In the genomic region with DNA sequence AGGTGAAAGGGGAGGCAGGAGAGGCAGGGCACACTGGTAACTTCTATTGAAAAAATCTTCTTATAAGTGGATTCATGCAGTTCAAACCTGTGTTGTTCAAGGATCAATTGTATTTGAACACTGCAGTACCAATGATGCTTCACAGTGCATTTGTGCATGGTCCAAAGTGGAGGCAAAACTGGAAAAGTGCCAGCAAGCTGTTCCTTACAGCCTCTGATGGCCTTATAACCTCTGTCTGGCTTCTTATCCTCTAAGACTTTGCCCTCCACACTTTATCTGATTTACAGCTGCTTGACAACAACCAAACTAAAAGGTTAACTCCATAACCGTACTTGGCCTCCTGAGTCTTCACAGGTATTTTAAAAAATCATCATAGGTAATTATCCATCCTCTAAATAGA, we compare ENCODE assay signal across 23 cellular contexts. TPM values are rescaled to one million over a fixed set of nuclear protein-coding genes. Genes with fewer than 3 reads are reported as not detected.
DNase-seq lines count a peak whose midpoint lies in the region; ATAC-seq, FAIRE-seq and TF ChIP-seq lines count a peak whose summit lies in the region.
"Had no signal": no experiment of that assay in that cellular context is flagged by ENCODE, and none has a peak within 500 bp of the region (broad histone marks: within the 10 kb centered on the region; RNA-seq: fewer than 3 reads in every experiment).

No MANE protein-coding gene starts in this region.

- TF ChIP-seq CTCF in H1 (IDR thresholded peaks at IDR 0.05; ENCODE audit: control extremely low read depth in 1 of 3, insufficient read depth in 1 of 3, low read depth in 1 of 3, low read length in 3 of 3) (no peak), hepatocyte (IDR thresholded peaks at IDR 0.05; ENCODE audit: poor library complexity) (no peak), mucosa of descending colon (IDR thresholded peaks at IDR 0.05) (no peak), coronary artery (IDR thresholded peaks at IDR 0.05) (no peak)

- H2BK5ac ChIP-seq in H1 (ENCODE audit: low read depth, low read length), result no peak overlapping the region

- POLR2A ChIA-PET in H1 (lab: Charles Lee; ENCODE audit: partially characterized antibody), result no interaction called here

- no peaks in the 10 kb centered on the region for H3K79me1 ChIP-seq in H1 (ENCODE audit: low read depth, low read length)

- 88% methylated on average over 1 of the region's 1 CpG; no CpG with 5 or more reads in 1 of the 2 experiments for WGBS in H1 (ENCODE audit: extremely low coverage in 1 of 2, insufficient coverage in 1 of 2, insufficient read length in 1 of 2, insufficient replicate concordance in 2 of 2, low coverage in 1 of 2, low lambda C conversion rate in 2 of 2, missing lambda C conversion rate in 1 of 2), 2 experiments
- 20% methylated on average over 1 of the region's 1 CpG for WGBS in hepatocyte (ENCODE audit: low lambda C conversion rate, missing lambda C conversion rate)

- no peak overlapping the region for H3K18ac ChIP-seq in H1 (ENCODE audit: extremely low read depth, low read length)

- no peak overlapping the region for H4K5ac ChIP-seq in H1 (ENCODE audit: insufficient read length, low read depth, low read length)

- H3K4ac ChIP-seq in H1 (replicated peaks; ENCODE audit: insufficient read length, low read depth, low read length), result no peak overlapping the region

- peak; percentile 50 for ATAC-seq in mucosa of descending colon
- ATAC-seq: GM12878, GM23338 had no signal

- TF ChIP-seq EP300 in H1 (IDR thresholded peaks at IDR 0.05; ENCODE audit: borderline replicate concordance in 1 of 2, low read depth in 2 of 2, low read length in 2 of 2), result no peak

- peak overlapping the region; percentile 15 for H2BK120ac ChIP-seq in H1 (replicated peaks; ENCODE audit: low read depth, low read length)

- TF ChIP-seq RAD21 in H1 (IDR thresholded peaks at IDR 0.05 in 1 of 2, conservative IDR thresholded peaks at IDR 0.05 in 1 of 2; ENCODE audit: low read depth in 2 of 2, low read length in 2 of 2), result no peak

- H2AFZ ChIP-seq in H1 (ENCODE audit: low read length), result no peak overlapping the region
- H2AFZ ChIP-seq in hepatocyte, result no peak overlapping the region
- H2AFZ ChIP-seq: GM23338 had no signal

- H2BK12ac ChIP-seq in H1 (ENCODE audit: low read depth, low read length), result peak overlapping the region; percentile 94

- no peak overlapping the region for H2BK15ac ChIP-seq in H1 (ENCODE audit: low read length)

- H3K9me2 ChIP-seq in hepatocyte (replicated peaks; ENCODE audit: insufficient read depth), result no peaks in the 10 kb centered on the region

- CTCF ChIA-PET in H1 (lab: Charles Lee; ENCODE audit: partially characterized antibody), result interaction anchor here (1.3 to 1.7 kb wide), 2 partner anchors 69 to 358 kb away, joined by 3 to 9 read pairs; no protein-coding TSS in a partner anchor

- H3K9me3 ChIP-seq in H1 (ENCODE audit: insufficient read depth in 2 of 2, low read depth in 1 of 2, low read length in 1 of 2) (no peaks in the 10 kb centered on the region), hepatocyte (ENCODE audit: low read depth) (no peaks in the 10 kb centered on the region), mucosa of descending colon (no peaks in the 10 kb centered on the region)
- H3K9me3 ChIP-seq: HAP-1 had no signal

- H3K56ac ChIP-seq in H1 (replicated peaks; ENCODE audit: insufficient read length, low read depth, low read length), result no peak overlapping the region

- H3K4me2 ChIP-seq in H1 (ENCODE audit: insufficient read depth in 1 of 2, low read depth in 2 of 2, low read length in 2 of 2) (no peak overlapping the region), hepatocyte (no peak overlapping the region)
- H3K4me2 ChIP-seq: GM23338 had no signal

- H3K27me3 ChIP-seq in H1 (replicated peaks in 1 of 4; ENCODE audit: control insufficient read depth in 3 of 4, extremely low read depth in 1 of 4, insufficient read depth in 3 of 4, low read length in 3 of 4) (no peaks in the 10 kb centered on the region), hepatocyte (no peaks in the 10 kb centered on the region)

- intact Hi-C loops in mucosa of descending colon (cut with DNase I, micrococcal nuclease), result no loop called here

- no peak overlapping the region for H2AK5ac ChIP-seq in H1 (ENCODE audit: low read depth, low read length)

- no peak overlapping the region for H3K14ac ChIP-seq in H1 (ENCODE audit: insufficient read length)

- no peak for TF ChIP-seq POLR2A in H1 (IDR thresholded peaks at IDR 0.05; ENCODE audit: control extremely low read depth in 1 of 2, low read depth in 2 of 2, low read length in 2 of 2)

- no peak overlapping the region for H4K8ac ChIP-seq in H1 (ENCODE audit: extremely low read depth, insufficient read depth, low read length)

- H3K36me3 ChIP-seq in H1 (ENCODE audit: control insufficient read depth in 2 of 4, insufficient read depth in 4 of 4, low read length in 3 of 4) (no peaks in the 10 kb centered on the region), hepatocyte (replicated peaks; ENCODE audit: insufficient read depth, low read depth) (no peaks in the 10 kb centered on the region), mucosa of descending colon (ENCODE audit: low read depth) (no peaks in the 10 kb centered on the region)
- H3K36me3 ChIP-seq: HAP-1 had no signal

- no peak for FAIRE-seq in H1 (lab: Jason Lieb, UNC)
- FAIRE-seq: GM12878, GM19239, H54 had no signal

- H3K79me2 ChIP-seq in H1 (ENCODE audit: control insufficient read depth in 1 of 2, insufficient read depth in 2 of 2, low read length in 2 of 2) (no peaks in the 10 kb centered on the region), hepatocyte (no peaks in the 10 kb centered on the region)

- DNase-seq in NCI-H345 (lab: John Stamatoyannopoulos, UW) (peak; percentile 13), NCI-H345 treated with DMSO at 0.1 percent for 48 hours (lab: John Stamatoyannopoulos, UW; ENCODE audit: unreplicated experiment) (no peak), H1 (ENCODE audit: low read depth in 1 of 2, low spot score in 2 of 2) (no peak), hepatocyte (ENCODE audit: low spot score) (peak; percentile 25), mucosa of descending colon (peak in 1 of 3 donors; percentile 29), coronary artery (ENCODE audit: low spot score) (no peak), HT-29 (ENCODE audit: low spot score) (no peak)
- DNase-seq in stimulated activated CD4-positive, alpha-beta T cell treated with anti-CD3 and anti-CD28 coated beads, Interleukin-4, amount 100 ng/mL, for 24 hours, result no peak
- DNase-seq: C1 segment of cervical spinal cord; Calu3; CD4-positive, alpha-beta memory T cell; COR-L47; DMS79; EL; GDM1; HFFc6 had no signal

- no peak overlapping the region for H3K9ac ChIP-seq in H1 (replicated peaks in 1 of 4; ENCODE audit: extremely low read depth in 1 of 4, low read depth in 3 of 4, low read length in 3 of 4)

- H3K23me2 ChIP-seq in H1 (ENCODE audit: low read depth, low read length), result no peaks in the 10 kb centered on the region

- peaks cover 0 to 11% (median 0%) of the 10 kb centered on the region in 4 experiments; a peak in 2 of 7 replicates for H3K4me1 ChIP-seq in H1 (replicated peaks in 1 of 4; ENCODE audit: control insufficient read depth in 3 of 4, insufficient read depth in 4 of 4, low read length in 3 of 4)
- H3K4me1 ChIP-seq in hepatocyte (ENCODE audit: insufficient read depth), result no peaks in the 10 kb centered on the region
- H3K4me1 ChIP-seq in mucosa of descending colon (ENCODE audit: low read depth), result no peaks in the 10 kb centered on the region
- H3K4me1 ChIP-seq: HAP-1 had no signal

- H3K4me3 ChIP-seq in H1 (ENCODE audit: extremely low read depth in 1 of 4, insufficient read depth in 2 of 4, low read depth in 3 of 4, low read length in 4 of 4) (no peak overlapping the region), hepatocyte (no peak overlapping the region), mucosa of descending colon (no peak overlapping the region), coronary artery (no peak overlapping the region)
- H3K4me3 ChIP-seq: GM12878, GM23338, HAP-1 had no signal

- H4K20me1 ChIP-seq in H1 (replicated peaks in 1 of 2; ENCODE audit: control insufficient read depth in 1 of 2, insufficient read depth in 2 of 2, low read length in 2 of 2) (no peaks in the 10 kb centered on the region), hepatocyte (ENCODE audit: insufficient read depth, poor library complexity, severe bottlenecking) (no peaks in the 10 kb centered on the region)

- H3K23ac ChIP-seq in H1 (ENCODE audit: insufficient read length), result no peak overlapping the region

- H3K27ac ChIP-seq in H1 (ENCODE audit: low read depth, low read length) (no peak overlapping the region), hepatocyte (no peak overlapping the region), coronary artery (no peak overlapping the region)

- H4K91ac ChIP-seq in H1 (replicated peaks; ENCODE audit: insufficient read length, low read length), result no peak overlapping the region

- H2BK20ac ChIP-seq in H1 (ENCODE audit: low read length), result 0 out of 2 replicates have a peak overlapping the region, but pooled peaks have one; percentile 9

TF ChIP-seq in H1, 55 proteins besides CTCF, POLR2A, EP300 and RAD21:
- TF ChIP-seq CHD2 (IDR thresholded peaks at IDR 0.05; ENCODE audit: low read length), result no peak
- no peak for TF ChIP-seq RBBP5 (IDR thresholded peaks at IDR 0.05; ENCODE audit: borderline replicate concordance, low read depth, low read length)
- TF ChIP-seq E2F6 (IDR thresholded peaks at IDR 0.05), result no peak
- TF ChIP-seq ASH2L (IDR thresholded peaks at IDR 0.05; ENCODE audit: low read length), result no peak
- no peak for TF ChIP-seq TEAD4 (IDR thresholded peaks at IDR 0.05; ENCODE audit: low read depth, low read length)

RNA-seq across cellular contexts. Expression of gene MAGEB17, which starts 40.4 kb away (rescaled TPM):
- 1.1 TPM in 1 of 2 replicates, not detected in the other for total RNA-seq in H1 (2021; fragmentation: NEBNext Ultra II Directional; extraction: Animal tissue kit (Norgen Biotek cat#: 25700))
- polyA plus RNA-seq in H1 (2011; rRNA removed), result 0.48 and 0.53 TPM in 2 replicates
- 0.89 TPM for polyA plus RNA-seq in H1 (2011; cell fraction: cytosol; rRNA removed)
- 2.1 TPM for polyA plus RNA-seq in H1 (2011; cell fraction: nucleus; rRNA removed)
- polyA plus RNA-seq in H1 (2012, experiment 1 of 2), result 0.94 to 1.8 TPM (median 1.3 TPM) in 4 replicates
- polyA plus RNA-seq in H1 (2012, experiment 2 of 2), result not detected
- polyA plus RNA-seq in H1 (2013, experiment 1 of 2), result 1.6 TPM
- polyA plus RNA-seq in H1 (2013, experiment 2 of 2), result 1.1 TPM
- 0.17 and 0.41 TPM in 2 replicates for polyA minus RNA-seq in H1 (2011; rRNA and poly(A)+ RNA removed)
- polyA minus RNA-seq in H1 (2011; cell fraction: cytosol; rRNA and poly(A)+ RNA removed), result not detected
- 0.60 TPM for polyA minus RNA-seq in H1 (2011; cell fraction: nucleus; rRNA and poly(A)+ RNA removed)
- total RNA-seq in hepatocyte, result 0.20 TPM in 1 of 2 replicates, not detected in the other
- polyA plus RNA-seq in hepatocyte, result 0.29 TPM in 1 of 2 replicates, not detected in the other
- under 1 TPM in 1 of 3 donors, not detected in 2; 0.22 TPM for total RNA-seq in mucosa of descending colon
- not detected in 2 replicates for total RNA-seq in HT-29 (2014; rRNA removed; shearing (Covaris generic))
- total RNA-seq: A673; Calu3; CD4-positive, alpha-beta memory T cell; HFFc6 had no signal
- polyA plus RNA-seq: BJ; CD4-positive, alpha-beta memory T cell had no signal

Comparison
In these comparisons a context has a peak if more than half of its experiments do, and no peak if none do; other contexts are left out.
1. DNase-seq: peak in NCI-H345 (single experiment) and hepatocyte (single experiment); none in NCI-H345 treated with DMSO at 0.1 percent for 48 hours (single experiment), H1 (0 of 2), coronary artery (single experiment), HT-29 (single experiment) and stimulated activated CD4-positive, alpha-beta T cell treated with anti-CD3 and anti-CD28 coated beads, Interleukin-4, amount 100 ng/mL, for 24 hours (single experiment).